13 cellular contexts compared by ENCODE assay signal in the genomic region with DNA sequence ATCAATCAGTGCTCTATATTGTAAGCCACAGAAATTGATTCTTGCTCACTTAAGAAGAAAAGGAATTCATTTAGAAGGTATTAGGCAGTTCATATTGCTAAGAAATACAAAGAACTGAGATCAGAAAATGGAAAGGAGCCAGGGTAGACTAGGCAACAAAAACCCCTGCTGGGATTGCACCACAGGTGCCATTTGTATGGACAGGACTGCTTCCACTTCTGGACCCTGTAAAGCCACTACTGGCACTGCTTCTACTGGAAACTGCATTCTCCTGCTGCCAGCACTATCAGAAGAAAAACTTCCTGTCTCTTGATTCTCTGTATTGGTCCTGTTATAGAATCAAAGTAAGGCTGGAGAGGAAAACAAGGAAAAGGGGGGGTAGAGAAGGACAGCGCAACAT. TPM values are rescaled to one million over a fixed set of nuclear protein-coding genes. Genes with fewer than 3 reads are reported as not detected.
DNase-seq lines count a peak whose midpoint lies in the region; ATAC-seq and TF ChIP-seq lines count a peak whose summit lies in the region.
"Had no signal": no experiment of that assay in that cellular context is flagged by ENCODE, and none has a peak within 500 bp of the region (broad histone marks: within the 10 kb centered on the region; RNA-seq: fewer than 3 reads in every experiment).

No MANE protein-coding gene starts in this region.

- H3F3A ChIP-seq in GM23338 (replicated peaks; ENCODE audit: low read depth): no peaks in the 10 kb centered on the region

- H4K20me1 ChIP-seq in GM23338 (replicated peaks; ENCODE audit: insufficient read depth): 0 out of 2 replicates have a peak, but pooled peaks cover 4% of the 10 kb centered on the region

- no peak overlapping the region for H3K27ac Mint-ChIP-seq in GM23338
- H3K27ac Mint-ChIP-seq in activated T-helper 17 cell treated with anti-CD3 and anti-CD28 coated beads, Interleukin-2, amount 50 U/mL, for 72 hours: peak overlapping the region; percentile 41
- H3K27ac Mint-ChIP-seq: stimulated activated effector memory CD8-positive, alpha-beta T cell treated with anti-CD3 and anti-CD28 coated beads, Interleukin-12 subunit alpha, Interleukin-12 subunit beta, amount 100 ng/mL, for 72 hours had no signal

- ATAC-seq in GM23338 (peak; percentile 24; the same call in 2 of the 3 replicates), left cardiac atrium (peak; percentile 55 to 58), GM19397 (IDR thresholded peaks at IDR 0.05; ENCODE audit: unreplicated experiment) (no peak), gastroesophageal sphincter (no peak)
- ATAC-seq in activated T-helper 17 cell treated with anti-CD3 and anti-CD28 coated beads, Interleukin-2, amount 50 U/mL, for 72 hours (replicated peaks): no peak
- ATAC-seq: stimulated activated effector memory CD8-positive, alpha-beta T cell treated with anti-CD3 and anti-CD28 coated beads, Interleukin-12 subunit alpha, Interleukin-12 subunit beta, amount 100 ng/mL, for 72 hours had no signal

- TF ChIP-seq CTCF in A673 (conservative IDR thresholded peaks at IDR 0.05; ENCODE audit: low read depth, low read length): no peak
- no peak for TF ChIP-seq CTCF in GM23338 (conservative IDR thresholded peaks at IDR 0.05; ENCODE audit: low read depth in 2 of 2)
- TF ChIP-seq CTCF in GM20000 (IDR thresholded peaks at IDR 0.05; ENCODE audit: extremely low read depth, missing control alignments): no peak
- no peak for TF ChIP-seq CTCF in gastroesophageal sphincter (IDR thresholded peaks at IDR 0.05)

- no peak overlapping the region for H2AFZ ChIP-seq in GM23338

- CTCF ChIA-PET in A673 (lab: Charles Lee): no interaction called here

- peaks cover 46% of the 10 kb centered on the region for H3K4me1 Mint-ChIP-seq in GM23338
- H3K4me1 Mint-ChIP-seq in activated T-helper 17 cell treated with anti-CD3 and anti-CD28 coated beads, Interleukin-2, amount 50 U/mL, for 72 hours: peaks cover 23% of the 10 kb centered on the region

- no peak overlapping the region for H3K4me3 Mint-ChIP-seq in GM23338
- H3K4me3 Mint-ChIP-seq in activated T-helper 17 cell treated with anti-CD3 and anti-CD28 coated beads, Interleukin-2, amount 50 U/mL, for 72 hours: no peak overlapping the region
- H3K4me3 Mint-ChIP-seq: neural crest cell; stimulated activated effector memory CD8-positive, alpha-beta T cell treated with anti-CD3 and anti-CD28 coated beads, Interleukin-12 subunit alpha, Interleukin-12 subunit beta, amount 100 ng/mL, for 72 hours had no signal

- TF ChIP-seq POLR2A in gastroesophageal sphincter (IDR thresholded peaks at IDR 0.05): no peak

- no peaks in the 10 kb centered on the region for H3K36me3 ChIP-seq in A673 (ENCODE audit: insufficient read depth, low read length, poor library complexity, severe bottlenecking)
- no peaks in the 10 kb centered on the region for H3K36me3 ChIP-seq in GM23338 (ENCODE audit: insufficient read depth)
- no peaks in the 10 kb centered on the region for H3K36me3 ChIP-seq in gastroesophageal sphincter

- H3K9me3 Mint-ChIP-seq in GM23338: peaks cover 6% of the 10 kb centered on the region; the same call in 1 of the 3 replicates
- H3K9me3 Mint-ChIP-seq in activated T-helper 17 cell treated with anti-CD3 and anti-CD28 coated beads, Interleukin-2, amount 50 U/mL, for 72 hours: peaks cover 14% of the 10 kb centered on the region

- no peaks in the 10 kb centered on the region for H3K9me2 ChIP-seq in GM23338 (ENCODE audit: insufficient read depth)

- H3K4me3 ChIP-seq in A673 (ENCODE audit: low read depth, low read length, poor library complexity, severe bottlenecking) (no peak overlapping the region), GM23338 (no peak overlapping the region), gastroesophageal sphincter (no peak overlapping the region)

- H3K36me3 Mint-ChIP-seq in GM23338 (ENCODE audit: low read depth): peaks cover 12% of the 10 kb centered on the region; the same call in 2 of the 3 replicates
- peaks cover 13% of the 10 kb centered on the region for H3K36me3 Mint-ChIP-seq in activated T-helper 17 cell treated with anti-CD3 and anti-CD28 coated beads, Interleukin-2, amount 50 U/mL, for 72 hours (ENCODE audit: low read depth)
- H3K36me3 Mint-ChIP-seq: stimulated activated effector memory CD8-positive, alpha-beta T cell treated with anti-CD3 and anti-CD28 coated beads, Interleukin-12 subunit alpha, Interleukin-12 subunit beta, amount 100 ng/mL, for 72 hours had no signal

- H3K9me3 ChIP-seq in A673 (ENCODE audit: low read depth, low read length, poor library complexity, severe bottlenecking) (peaks cover 18% of the 10 kb centered on the region), gastroesophageal sphincter (peaks cover 0 to 26% (median 0%) of the 10 kb centered on the region in 3 donors)

- no TSS peak for BruUV-seq in A673 (replicated peaks; lab: Mats Ljungman, UMichigan)

- TF ChIP-seq EP300 in gastroesophageal sphincter (IDR thresholded peaks at IDR 0.05): no peak

- H3K4me1 ChIP-seq in A673 (ENCODE audit: insufficient read depth, low read length, poor library complexity, severe bottlenecking) (peaks cover 32% of the 10 kb centered on the region), GM23338 (ENCODE audit: insufficient read depth) (peaks cover 39% of the 10 kb centered on the region), gastroesophageal sphincter (peaks cover 0 to 11% (median 0%) of the 10 kb centered on the region in 3 donors)

- peaks cover 71% of the 10 kb centered on the region for H3K79me2 ChIP-seq in GM23338 (replicated peaks; ENCODE audit: insufficient read depth)

- POLR2A ChIA-PET in A673 (lab: Charles Lee; ENCODE audit: low non-redundant PET): no interaction called here

- intact Hi-C loops in A673 (cut with micrococcal nuclease; ENCODE audit: unreplicated experiment) (no loop called here), left cardiac atrium (cut with DNase I) (no loop called here)

- no peaks in the 10 kb centered on the region for H3K27me3 ChIP-seq in A673 (replicated peaks; ENCODE audit: insufficient read depth, low read depth, low read length, poor library complexity)
- H3K27me3 ChIP-seq in GM23338 (ENCODE audit: insufficient read depth): no peaks in the 10 kb centered on the region
- H3K27me3 ChIP-seq in gastroesophageal sphincter: no peaks in the 10 kb centered on the region
- H3K27me3 ChIP-seq: BE2C had no signal

- H3K27ac ChIP-seq in A673 (ENCODE audit: low read depth, low read length, poor library complexity, severe bottlenecking): no peak overlapping the region
- H3K27ac ChIP-seq in GM23338 (ENCODE audit: low read depth): no peak overlapping the region
- no peak overlapping the region for H3K27ac ChIP-seq in gastroesophageal sphincter

- H3K4me2 ChIP-seq in GM23338: peak overlapping the region; percentile 49

- WGBS in gastroesophageal sphincter (ENCODE audit: low coverage in 1 of 2), 2 donors: 71 to 89% methylated on average over 1 of the region's 1 CpG

- peaks cover 4% of the 10 kb centered on the region for H3K27me3 Mint-ChIP-seq in GM23338 (ENCODE audit: insufficient read depth, low read depth, poor library complexity)
- H3K27me3 Mint-ChIP-seq in activated T-helper 17 cell treated with anti-CD3 and anti-CD28 coated beads, Interleukin-2, amount 50 U/mL, for 72 hours: no peaks in the 10 kb centered on the region

- DNase-seq in A673 (ENCODE audit: low spot score) (peak; percentile 63), GM23338 (ENCODE audit: low spot score) (no peak), left cardiac atrium (peak; percentile 26), GM20000 (ENCODE audit: low spot score) (no peak), HPDE6-E6E7 (ENCODE audit: extremely low spot score) (no peak)
- DNase-seq: activated T-cell treated with anti-CD3 and anti-CD28 coated beads, Interleukin-2, amount 50 U/mL, for 48 hours; BE2C; NCI-H1048 had no signal

TF ChIP-seq in GM23338, 12 proteins besides CTCF, POLR2A, EP300 and RAD21 (continues in another document):
- no peak for TF ChIP-seq EZH2phosphoT487 (IDR thresholded peaks at IDR 0.05; ENCODE audit: unreplicated experiment)
- no peak for TF ChIP-seq ZNF114 (CRISPR knock-in tag; IDR thresholded peaks at IDR 0.05)
- no peak for TF ChIP-seq JUNB (IDR thresholded peaks at IDR 0.05; ENCODE audit: unreplicated experiment)
- TF ChIP-seq EZH2 (IDR thresholded peaks at IDR 0.05; ENCODE audit: low read depth, unreplicated experiment): no peak

RNA-seq across cellular contexts. Expression of a gene that starts 45.9 kb away (rescaled TPM):
- total RNA-seq in A673 (2021) (24.8 and 30.0 TPM in 2 replicates), left cardiac atrium (10 to 100 TPM; 21.6 to 32.9 TPM), gastroesophageal sphincter (10 to 100 TPM; 23.4 to 46.5 (median 36.6) TPM)
- total RNA-seq in GM23338 (2014; rRNA removed; shearing (Covaris generic)): 38.9 and 40.7 TPM in 2 replicates
- 36.5 and 37.5 TPM in 2 replicates for polyA plus RNA-seq in GM23338 (2016; fragmentation: Nextera tagmentation; extraction: Ambion mirVana)
- 10 to 100 TPM; 24.9 to 40.3 TPM for total RNA-seq in activated T-helper 17 cell treated with anti-CD3 and anti-CD28 coated beads, Interleukin-2, amount 50 U/mL, for 72 hours

RNA-seq across cellular contexts. Expression of a gene that starts 46.2 kb away (rescaled TPM):
- 21.5 and 23.2 TPM in 2 replicates for total RNA-seq in A673 (2021)
- 10.9 and 14.5 TPM in 2 replicates for total RNA-seq in GM23338 (2014; rRNA removed; shearing (Covaris generic))
- polyA plus RNA-seq in GM23338 (2016; fragmentation: Nextera tagmentation; extraction: Ambion mirVana): 5.4 and 6.3 TPM in 2 replicates
- 10 to 100 TPM; 28.7 to 44.4 TPM for total RNA-seq in activated T-helper 17 cell treated with anti-CD3 and anti-CD28 coated beads, Interleukin-2, amount 50 U/mL, for 72 hours
- total RNA-seq in left cardiac atrium: 10 to 100 TPM; 20.6 to 23.1 TPM
- total RNA-seq in gastroesophageal sphincter: 10 to 100 TPM; 34.7 to 64.4 (median 41.8) TPM

Comparison
In these comparisons a context has a peak if more than half of its experiments do, and no peak if none do; other contexts are left out.
1. DNase-seq: peak in A673 (single experiment) and left cardiac atrium (single experiment); none in GM23338 (single experiment), GM20000 (single experiment) and HPDE6-E6E7 (single experiment).
2. ATAC-seq: peak in GM23338 (single experiment) and left cardiac atrium (2 of 2); none in activated T-helper 17 cell treated with anti-CD3 and anti-CD28 coated beads, Interleukin-2, amount 50 U/mL, for 72 hours (single experiment), GM19397 (single experiment) and gastroesophageal sphincter (single experiment).